ENCODE assay signal across 1 cellular context in the genomic region with DNA sequence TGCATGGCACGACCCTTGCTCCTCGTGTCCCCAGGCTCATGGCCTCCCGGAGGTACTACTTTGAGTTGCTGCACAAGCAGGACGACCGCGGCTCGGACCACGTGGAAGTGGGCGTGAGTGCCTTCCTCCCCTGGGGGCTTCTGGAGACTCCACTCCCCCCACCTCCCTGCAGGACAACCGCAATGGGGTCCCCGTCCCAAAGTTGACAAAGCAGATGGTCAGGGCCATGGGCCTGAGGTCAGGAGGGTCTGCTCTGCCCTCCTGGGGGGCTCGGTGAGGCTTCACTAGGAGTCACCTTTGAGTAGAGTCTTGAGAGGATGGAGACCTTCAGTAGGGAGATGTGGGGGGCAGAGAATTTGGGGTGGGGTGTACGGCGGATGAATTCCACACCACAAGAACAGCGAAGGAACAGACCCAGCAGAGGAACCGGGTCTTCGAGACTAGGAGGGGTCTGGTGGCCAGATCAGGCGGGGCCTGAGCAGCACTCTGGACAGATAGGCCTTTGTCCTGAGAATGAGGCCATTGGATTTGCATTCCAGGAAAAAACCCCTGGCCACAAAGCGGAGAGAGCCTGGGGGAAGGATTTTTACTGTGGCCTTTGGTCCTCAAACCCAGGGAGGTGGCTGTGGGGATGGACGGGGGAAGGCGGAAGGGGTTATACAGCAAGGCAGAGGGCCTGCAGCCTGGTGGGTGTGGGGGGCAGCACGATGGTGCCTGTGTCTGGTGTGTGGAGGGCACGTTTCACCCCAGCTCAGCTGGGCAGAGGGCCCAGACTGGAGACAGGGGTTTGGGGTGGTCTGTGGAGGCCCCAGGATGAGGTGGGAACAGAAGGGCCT.
TF ChIP-seq lines count a peak whose summit lies in the region.

No MANE protein-coding gene starts in this region.

TF ChIP-seq in HepG2, 621 proteins besides CTCF, POLR2A, EP300 and RAD21 (continued from another document):
- TF ChIP-seq ATF2 (CRISPR knock-in tag; IDR thresholded peaks at IDR 0.05) (no peak), BCL3 (CRISPR knock-in tag; IDR thresholded peaks at IDR 0.05) (0 out of 2 replicates have a peak, but pooled peaks have one; percentile 11), CAMTA2 (CRISPR knock-in tag; IDR thresholded peaks at IDR 0.05; ENCODE audit: borderline replicate concordance) (no peak), ZNF33B (CRISPR knock-in tag; IDR thresholded peaks at IDR 0.05) (no peak), HNF4A (CRISPR knock-in tag; IDR thresholded peaks at IDR 0.05) (peak; percentile 70), SP5 (CRISPR knock-in tag; IDR thresholded peaks at IDR 0.05; ENCODE audit: borderline replicate concordance, low read depth) (peak; percentile 75; the same call in 1 of the 2 replicates), ZNF280B (CRISPR knock-in tag; IDR thresholded peaks at IDR 0.05; ENCODE audit: borderline replicate concordance) (0 out of 2 replicates have a peak, but pooled peaks have one; percentile 16), ZNF569 (CRISPR knock-in tag; IDR thresholded peaks at IDR 0.05; ENCODE audit: borderline replicate concordance) (no peak), TFDP2 (CRISPR knock-in tag; IDR thresholded peaks at IDR 0.05) (0 out of 2 replicates have a peak, but pooled peaks have one; percentile 14), RNF219 (CRISPR knock-in tag; IDR thresholded peaks at IDR 0.05) (no peak), ZNF232 (CRISPR knock-in tag; IDR thresholded peaks at IDR 0.05; ENCODE audit: borderline replicate concordance) (no peak), HDAC2 (CRISPR knock-in tag; IDR thresholded peaks at IDR 0.05) (no peak), NR0B2 (CRISPR knock-in tag; IDR thresholded peaks at IDR 0.05) (no peak)
- TF ChIP-seq, protein P1, sequence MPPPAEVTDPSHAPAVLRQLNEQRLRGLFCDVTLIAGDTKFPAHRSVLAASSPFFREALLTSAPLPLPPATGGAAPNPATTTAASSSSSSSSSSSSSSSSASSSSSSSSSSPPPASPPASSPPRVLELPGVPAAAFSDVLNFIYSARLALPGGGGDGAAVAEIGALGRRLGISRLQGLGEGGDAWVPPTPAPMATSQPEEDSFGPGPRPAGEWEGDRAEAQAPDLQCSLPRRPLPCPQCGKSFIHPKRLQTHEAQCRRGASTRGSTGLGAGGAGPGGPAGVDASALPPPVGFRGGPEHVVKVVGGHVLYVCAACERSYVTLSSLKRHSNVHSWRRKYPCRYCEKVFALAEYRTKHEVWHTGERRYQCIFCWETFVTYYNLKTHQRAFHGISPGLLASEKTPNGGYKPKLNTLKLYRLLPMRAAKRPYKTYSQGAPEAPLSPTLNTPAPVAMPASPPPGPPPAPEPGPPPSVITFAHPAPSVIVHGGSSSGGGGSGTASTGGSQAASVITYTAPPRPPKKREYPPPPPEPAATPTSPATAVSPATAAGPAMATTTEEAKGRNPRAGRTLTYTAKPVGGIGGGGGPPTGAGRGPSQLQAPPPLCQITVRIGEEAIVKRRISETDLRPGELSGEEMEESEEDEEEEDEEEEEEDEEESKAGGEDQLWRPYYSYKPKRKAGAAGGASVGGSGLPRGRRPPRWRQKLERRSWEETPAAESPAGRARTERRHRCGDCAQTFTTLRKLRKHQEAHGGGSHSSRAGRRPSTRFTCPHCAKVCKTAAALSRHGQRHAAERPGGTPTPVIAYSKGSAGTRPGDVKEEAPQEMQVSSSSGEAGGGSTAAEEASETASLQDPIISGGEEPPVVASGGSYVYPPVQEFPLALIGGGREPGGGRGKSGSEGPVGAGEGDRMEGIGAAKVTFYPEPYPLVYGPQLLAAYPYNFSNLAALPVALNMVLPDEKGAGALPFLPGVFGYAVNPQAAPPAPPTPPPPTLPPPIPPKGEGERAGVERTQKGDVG (CRISPR knock-in tag; IDR thresholded peaks at IDR 0.05; ENCODE audit: borderline replicate concordance), result peak; percentile 77; the same call in 1 of the 2 replicates
- TF ChIP-seq, protein P2, sequence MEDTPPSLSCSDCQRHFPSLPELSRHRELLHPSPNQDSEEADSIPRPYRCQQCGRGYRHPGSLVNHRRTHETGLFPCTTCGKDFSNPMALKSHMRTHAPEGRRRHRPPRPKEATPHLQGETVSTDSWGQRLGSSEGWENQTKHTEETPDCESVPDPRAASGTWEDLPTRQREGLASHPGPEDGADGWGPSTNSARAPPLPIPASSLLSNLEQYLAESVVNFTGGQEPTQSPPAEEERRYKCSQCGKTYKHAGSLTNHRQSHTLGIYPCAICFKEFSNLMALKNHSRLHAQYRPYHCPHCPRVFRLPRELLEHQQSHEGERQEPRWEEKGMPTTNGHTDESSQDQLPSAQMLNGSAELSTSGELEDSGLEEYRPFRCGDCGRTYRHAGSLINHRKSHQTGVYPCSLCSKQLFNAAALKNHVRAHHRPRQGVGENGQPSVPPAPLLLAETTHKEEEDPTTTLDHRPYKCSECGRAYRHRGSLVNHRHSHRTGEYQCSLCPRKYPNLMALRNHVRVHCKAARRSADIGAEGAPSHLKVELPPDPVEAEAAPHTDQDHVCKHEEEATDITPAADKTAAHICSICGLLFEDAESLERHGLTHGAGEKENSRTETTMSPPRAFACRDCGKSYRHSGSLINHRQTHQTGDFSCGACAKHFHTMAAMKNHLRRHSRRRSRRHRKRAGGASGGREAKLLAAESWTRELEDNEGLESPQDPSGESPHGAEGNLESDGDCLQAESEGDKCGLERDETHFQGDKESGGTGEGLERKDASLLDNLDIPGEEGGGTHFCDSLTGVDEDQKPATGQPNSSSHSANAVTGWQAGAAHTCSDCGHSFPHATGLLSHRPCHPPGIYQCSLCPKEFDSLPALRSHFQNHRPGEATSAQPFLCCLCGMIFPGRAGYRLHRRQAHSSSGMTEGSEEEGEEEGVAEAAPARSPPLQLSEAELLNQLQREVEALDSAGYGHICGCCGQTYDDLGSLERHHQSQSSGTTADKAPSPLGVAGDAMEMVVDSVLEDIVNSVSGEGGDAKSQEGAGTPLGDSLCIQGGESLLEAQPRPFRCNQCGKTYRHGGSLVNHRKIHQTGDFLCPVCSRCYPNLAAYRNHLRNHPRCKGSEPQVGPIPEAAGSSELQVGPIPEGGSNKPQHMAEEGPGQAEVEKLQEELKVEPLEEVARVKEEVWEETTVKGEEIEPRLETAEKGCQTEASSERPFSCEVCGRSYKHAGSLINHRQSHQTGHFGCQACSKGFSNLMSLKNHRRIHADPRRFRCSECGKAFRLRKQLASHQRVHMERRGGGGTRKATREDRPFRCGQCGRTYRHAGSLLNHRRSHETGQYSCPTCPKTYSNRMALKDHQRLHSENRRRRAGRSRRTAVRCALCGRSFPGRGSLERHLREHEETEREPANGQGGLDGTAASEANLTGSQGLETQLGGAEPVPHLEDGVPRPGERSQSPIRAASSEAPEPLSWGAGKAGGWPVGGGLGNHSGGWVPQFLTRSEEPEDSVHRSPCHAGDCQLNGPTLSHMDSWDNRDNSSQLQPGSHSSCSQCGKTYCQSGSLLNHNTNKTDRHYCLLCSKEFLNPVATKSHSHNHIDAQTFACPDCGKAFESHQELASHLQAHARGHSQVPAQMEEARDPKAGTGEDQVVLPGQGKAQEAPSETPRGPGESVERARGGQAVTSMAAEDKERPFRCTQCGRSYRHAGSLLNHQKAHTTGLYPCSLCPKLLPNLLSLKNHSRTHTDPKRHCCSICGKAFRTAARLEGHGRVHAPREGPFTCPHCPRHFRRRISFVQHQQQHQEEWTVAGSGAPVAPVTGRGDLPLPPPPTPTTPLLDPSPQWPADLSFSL (CRISPR knock-in tag; IDR thresholded peaks at IDR 0.05), result no peak
